1 cellular context compared by ENCODE assay signal in genomic region chr16:88696441-88696840, GRCh38.
TF ChIP-seq lines count a peak whose summit lies in the region.

No MANE protein-coding gene starts in this region.

TF ChIP-seq in HepG2, 621 proteins besides CTCF, POLR2A, EP300 and RAD21:
- TF ChIP-seq RBFOX2 (IDR thresholded peaks at IDR 0.05; ENCODE audit: low read depth, low read length) (0 out of 2 replicates have a peak, but pooled peaks have one; percentile 12), HOXA9 (CRISPR knock-in tag; IDR thresholded peaks at IDR 0.05; ENCODE audit: borderline replicate concordance) (no peak), ETS1 (CRISPR knock-in tag; IDR thresholded peaks at IDR 0.05) (no peak), PAXIP1 (CRISPR knock-in tag; conservative IDR thresholded peaks at IDR 0.05) (no peak), ZNF790 (CRISPR knock-in tag; IDR thresholded peaks at IDR 0.05; ENCODE audit: borderline replicate concordance) (no peak), MAFK (conservative IDR thresholded peaks at IDR 0.05 in 1 of 2, IDR thresholded peaks at IDR 0.05 in 1 of 2; ENCODE audit: low read length in 2 of 2) (no peak), AGO2 (optimal IDR thresholded peaks at IDR 0.05; ENCODE audit: low read depth, low read length) (peak; percentile 66), ZNF550 (CRISPR knock-in tag; IDR thresholded peaks at IDR 0.05; ENCODE audit: borderline replicate concordance) (no peak), ZNF710 (CRISPR knock-in tag; IDR thresholded peaks at IDR 0.05; ENCODE audit: borderline replicate concordance) (no peak), FOXK2 (IDR thresholded peaks at IDR 0.05) (no peak)
